ENCODE assay signal across 9 cellular contexts in genomic region chr4:36255575-36255974, GRCh38. TPM values are rescaled to one million over a fixed set of nuclear protein-coding genes. Genes with fewer than 3 reads are reported as not detected.
A peak's percentile ranks its signal among the peaks of the same experiment; 100 is the strongest.
DNase-seq lines count a peak whose midpoint lies in the region; ATAC-seq and TF ChIP-seq lines count a peak whose summit lies in the region.
"Had no signal": no experiment of that assay in that cellular context is flagged by ENCODE, and none has a peak within 500 bp of the region (broad histone marks: within the 10 kb centered on the region; RNA-seq: fewer than 3 reads in every experiment).

No MANE protein-coding gene starts in this region.

- H3K27me3 Mint-ChIP-seq in CD4-positive, alpha-beta memory T cell, result no peaks in the 10 kb centered on the region
- no peaks in the 10 kb centered on the region for H3K27me3 Mint-ChIP-seq in neural progenitor cell (ENCODE audit: insufficient read depth, low read depth)

- peak overlapping the region; percentile 71 to 88 (median 80) for H3K4me3 Mint-ChIP-seq in CD4-positive, alpha-beta memory T cell
- H3K4me3 Mint-ChIP-seq in neural progenitor cell, result no peak overlapping the region
- H3K4me3 Mint-ChIP-seq: nephron had no signal

- H3K36me3 Mint-ChIP-seq in CD4-positive, alpha-beta memory T cell, result no peaks in the 10 kb centered on the region
- no peaks in the 10 kb centered on the region for H3K36me3 Mint-ChIP-seq in neural progenitor cell

- no TSS peak for BruUV-seq in A673 (replicated peaks; lab: Mats Ljungman, UMichigan)

- H3K27me3 ChIP-seq in CD4-positive, alpha-beta memory T cell (ENCODE audit: insufficient read depth, low read length), result no peaks in the 10 kb centered on the region
- H3K27me3 ChIP-seq in neural progenitor cell (no peaks in the 10 kb centered on the region), A673 (replicated peaks; ENCODE audit: insufficient read depth, low read depth, low read length, poor library complexity) (no peaks in the 10 kb centered on the region)

- H2AFZ ChIP-seq in neural progenitor cell (replicated peaks), result peak overlapping the region; percentile 55

- no peak overlapping the region for H3K4me2 ChIP-seq in neural progenitor cell

- peaks cover 48% of the 10 kb centered on the region for H3K4me1 ChIP-seq in CD4-positive, alpha-beta memory T cell (ENCODE audit: insufficient read depth, low read length)
- H3K4me1 ChIP-seq in neural progenitor cell, result no peaks in the 10 kb centered on the region
- no peaks in the 10 kb centered on the region for H3K4me1 ChIP-seq in A673 (ENCODE audit: insufficient read depth, low read length, poor library complexity, severe bottlenecking)

- TF ChIP-seq CTCF in neural progenitor cell (IDR thresholded peaks at IDR 0.05) (no peak), A673 (conservative IDR thresholded peaks at IDR 0.05; ENCODE audit: low read depth, low read length) (no peak)

- intact Hi-C loops in CD4-positive, alpha-beta memory T cell (cut with micrococcal nuclease), result loop anchor here (1.0 to 2.0 kb wide), 6 partner anchors 11 to 139 kb away; partner anchors contain the start of gene ARAP2
- intact Hi-C loops in A673 (cut with micrococcal nuclease; ENCODE audit: unreplicated experiment), result no loop called here

- no peaks in the 10 kb centered on the region for H3F3A ChIP-seq in neural progenitor cell (ENCODE audit: low read depth)

- H3K9ac ChIP-seq in neural progenitor cell, result no peak overlapping the region

- DNase-seq in CD4-positive, alpha-beta memory T cell, result peak; percentile 83 to 91 (median 89)
- DNase-seq in activated CD8-positive, alpha-beta memory T cell treated with anti-CD3 and anti-CD28 coated beads, Interleukin-2, amount 50 U/mL, for 4 hours, result peak; percentile 53
- DNase-seq in neural progenitor cell (ENCODE audit: low spot score) (no peak), A673 (ENCODE audit: low spot score) (no peak), NCI-H510A treated with DMSO at 0.1 percent for 48 hours (lab: John Stamatoyannopoulos, UW) (no peak), NCI-H2107 (lab: John Stamatoyannopoulos, UW) (no peak)

- H3K79me2 ChIP-seq in neural progenitor cell (ENCODE audit: low read depth), result no peaks in the 10 kb centered on the region

- no peaks in the 10 kb centered on the region for H4K20me1 ChIP-seq in neural progenitor cell (ENCODE audit: low read depth)

- H3K9me3 ChIP-seq in CD4-positive, alpha-beta memory T cell (ENCODE audit: control insufficient read depth in 1 of 2, low read length in 2 of 2), result no peaks in the 10 kb centered on the region
- H3K9me3 ChIP-seq in neural progenitor cell (ENCODE audit: low read depth) (no peaks in the 10 kb centered on the region), A673 (ENCODE audit: low read depth, low read length, poor library complexity, severe bottlenecking) (no peaks in the 10 kb centered on the region)

- H3K36me3 ChIP-seq in CD4-positive, alpha-beta memory T cell (ENCODE audit: insufficient read depth, low read length), result no peaks in the 10 kb centered on the region
- no peaks in the 10 kb centered on the region for H3K36me3 ChIP-seq in neural progenitor cell
- H3K36me3 ChIP-seq in A673 (ENCODE audit: insufficient read depth, low read length, poor library complexity, severe bottlenecking), result no peaks in the 10 kb centered on the region

- peaks cover 35 to 55% (median 40%) of the 10 kb centered on the region in 4 donors for H3K4me1 Mint-ChIP-seq in CD4-positive, alpha-beta memory T cell
- peaks cover 15% of the 10 kb centered on the region for H3K4me1 Mint-ChIP-seq in neural progenitor cell

- peak overlapping the region; percentile 27 for H3K27ac ChIP-seq in CD4-positive, alpha-beta memory T cell (ENCODE audit: low read depth, low read length)
- no peak overlapping the region for H3K27ac ChIP-seq in neural progenitor cell
- H3K27ac ChIP-seq in A673 (ENCODE audit: low read depth, low read length, poor library complexity, severe bottlenecking), result no peak overlapping the region

- CTCF ChIA-PET in CD4-positive, alpha-beta memory T cell (lab: Charles Lee; ENCODE audit: partially characterized antibody), result interaction anchor here (1.3 to 5.2 kb wide), 5 partner anchors 12 to 94 kb away, joined by 3 to 69 read pairs (median 5); partner anchors contain the start of gene ARAP2
- CTCF ChIA-PET in A673 (lab: Charles Lee), result no interaction called here

- no peaks in the 10 kb centered on the region for H3K9me3 Mint-ChIP-seq in CD4-positive, alpha-beta memory T cell
- H3K9me3 Mint-ChIP-seq in neural progenitor cell, result no peaks in the 10 kb centered on the region
- H3K9me3 Mint-ChIP-seq: nephron had no signal

- H3K27ac Mint-ChIP-seq in CD4-positive, alpha-beta memory T cell, result peak overlapping the region; percentile 83 to 96 (median 92)
- no peak overlapping the region for H3K27ac Mint-ChIP-seq in neural progenitor cell

- peak; percentile 91 for ATAC-seq in GM19468 (IDR thresholded peaks at IDR 0.05; ENCODE audit: extremely low read depth, unreplicated experiment)
- ATAC-seq in HG03558 (IDR thresholded peaks at IDR 0.05; ENCODE audit: extremely low read depth, unreplicated experiment), result peak; percentile 78

- POLR2A ChIA-PET in CD4-positive, alpha-beta memory T cell (lab: Charles Lee; ENCODE audit: partially characterized antibody), result interaction anchor here (0.8 to 12.4 kb wide), 10 partner anchors 11 to 139 kb away, joined by 3 to 137 read pairs (median 6); partner anchors contain the start of genes ARAP2 and DTHD1
- POLR2A ChIA-PET in A673 (lab: Charles Lee; ENCODE audit: low non-redundant PET), result no interaction called here

- H3K4me3 ChIP-seq in CD4-positive, alpha-beta memory T cell (ENCODE audit: low read length in 2 of 2), result no peak overlapping the region
- no peak overlapping the region for H3K4me3 ChIP-seq in neural progenitor cell
- H3K4me3 ChIP-seq in A673 (ENCODE audit: low read depth, low read length, poor library complexity, severe bottlenecking), result no peak overlapping the region

RNA-seq across cellular contexts. Expression of gene ARAP2, which starts 11.3 kb away (rescaled TPM):
- 10 to 100 TPM; 89.6 to 97.4 TPM for total RNA-seq in CD4-positive, alpha-beta memory T cell
- 10 to 100 TPM; 19.7 to 29.1 TPM for polyA plus RNA-seq in CD4-positive, alpha-beta memory T cell
- total RNA-seq in neural progenitor cell (ENCODE audit: low replicate concordance) (0.87 and 1.6 TPM in 2 replicates), A673 (2021) (0.06 and 0.20 TPM in 2 replicates)

RNA-seq across cellular contexts. Expression of gene DTHD1, which starts 25.8 kb away (rescaled TPM):
- total RNA-seq in CD4-positive, alpha-beta memory T cell, result 1 to 10 TPM; 1.2 to 1.4 TPM
- polyA plus RNA-seq in CD4-positive, alpha-beta memory T cell, result under 1 TPM in 1 of 2 donors, not detected in 1; 0.16 TPM
- not detected in 2 replicates for total RNA-seq in neural progenitor cell (ENCODE audit: low replicate concordance)
- total RNA-seq in A673 (2021), result not detected in 2 replicates

Comparison
In these comparisons a context has a peak if more than half of its experiments do, and no peak if none do; other contexts are left out.
1. DNase-seq: peak in CD4-positive, alpha-beta memory T cell (5 of 5) and activated CD8-positive, alpha-beta memory T cell treated with anti-CD3 and anti-CD28 coated beads, Interleukin-2, amount 50 U/mL, for 4 hours (single experiment); none in neural progenitor cell (single experiment), A673 (single experiment), NCI-H510A treated with DMSO at 0.1 percent for 48 hours (single experiment) and NCI-H2107 (single experiment).
2. RNA of gene ARAP2, which starts 11.3 kb away (total RNA-seq): 89.6 to 97.4 TPM in CD4-positive, alpha-beta memory T cell; 0.87 to 1.6 TPM in neural progenitor cell and 0.06 to 0.20 TPM in A673; every median in the first group is over 10 times any median in the second.